In the genomic region with DNA sequence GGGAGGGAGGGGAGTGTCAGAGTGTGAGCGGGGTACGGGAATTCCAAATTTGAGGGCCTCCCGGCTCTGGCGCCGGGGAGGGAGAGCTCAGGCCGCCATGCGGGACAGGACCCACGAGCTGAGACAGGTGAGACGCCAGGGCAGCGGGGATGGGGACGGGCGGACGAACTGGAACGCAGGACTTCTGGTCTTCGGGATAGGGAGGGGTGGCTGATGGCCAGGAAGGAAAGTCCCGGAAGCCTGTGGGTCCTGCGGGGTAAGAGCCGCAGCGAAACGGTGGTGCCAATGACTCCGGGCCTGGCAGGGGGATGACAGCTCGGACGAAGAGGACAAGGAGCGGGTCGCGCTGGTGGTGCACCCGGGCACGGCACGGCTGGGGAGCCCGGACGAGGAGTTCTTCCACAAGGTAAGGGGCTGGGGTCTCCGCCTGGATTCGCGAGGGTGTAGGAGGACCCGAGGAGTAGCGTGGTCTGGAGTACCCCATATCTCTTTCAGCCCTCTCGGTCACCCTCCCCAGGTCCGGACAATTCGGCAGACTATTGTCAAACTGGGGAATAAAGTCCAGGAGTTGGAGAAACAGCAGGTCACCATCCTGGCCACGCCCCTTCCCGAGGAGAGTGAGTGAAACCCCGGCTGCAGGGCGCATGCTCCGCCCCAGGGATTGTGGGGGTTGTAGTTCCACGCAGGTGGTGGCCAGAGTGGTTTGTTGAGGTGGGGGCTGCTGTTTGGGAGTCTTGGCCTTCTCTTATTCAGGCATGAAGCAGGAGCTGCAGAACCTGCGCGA, we compare ENCODE assay signal across 8 cellular contexts. TPM values are rescaled to one million over a fixed set of nuclear protein-coding genes. Genes with fewer than 3 reads are reported as not detected.
DNase-seq lines count a peak whose midpoint lies in the region; ATAC-seq and TF ChIP-seq lines count a peak whose summit lies in the region.

No MANE protein-coding gene starts in this region.

- no peaks in the 10 kb centered on the region for H3K9me3 ChIP-seq in Karpas-422 (ENCODE audit: low read length)

- H4K20me1 ChIP-seq in Karpas-422 (ENCODE audit: insufficient read depth, low read depth, low read length), result no peaks in the 10 kb centered on the region

- H3K79me2 ChIP-seq in Karpas-422 (ENCODE audit: low read length), result peaks cover 4% of the 10 kb centered on the region; the same call in 1 of the 2 replicates

- DNase-seq in DMS53 (lab: John Stamatoyannopoulos, UW), result peak; percentile 86
- peak; percentile 91 for DNase-seq in Karpas-422
- DNase-seq in RPMI8226, result peak; percentile 92
- peak; percentile 84 for DNase-seq in activated T-helper 9 cell treated with anti-CD3 and anti-CD28 coated beads, Interleukin-2, amount 50 U/mL, for 16 hours (ENCODE audit: low read depth)
- peak; percentile 79 for DNase-seq in fibroblast of the aortic adventitia (ENCODE audit: low read depth)
- peak; percentile 92 for DNase-seq in nephron progenitor cell
- DNase-seq in stimulated activated naive CD8-positive, alpha-beta T cell treated with anti-CD3 and anti-CD28 coated beads, Interleukin-15, Interleukin-2, amounts not matched to agents 100 U/mL and 50 U/mL, for 24 hours, result peak; percentile 94

- H3K9me2 ChIP-seq in Karpas-422 (replicated peaks; ENCODE audit: insufficient read depth, low read length), result no peaks in the 10 kb centered on the region

- peaks cover 5% of the 10 kb centered on the region for H3K27me3 Mint-ChIP-seq in nephron progenitor cell (ENCODE audit: low read depth, poor library complexity)

- peaks cover 19% of the 10 kb centered on the region for H3K4me1 Mint-ChIP-seq in nephron progenitor cell

- no peaks in the 10 kb centered on the region for H3K9me3 Mint-ChIP-seq in nephron progenitor cell

- no peaks in the 10 kb centered on the region for H3K36me3 Mint-ChIP-seq in nephron progenitor cell (ENCODE audit: low read depth)

- H3K36me3 ChIP-seq in Karpas-422 (ENCODE audit: insufficient read depth, low read length), result no peaks in the 10 kb centered on the region

- peak overlapping the region; percentile 45 for H3K27ac Mint-ChIP-seq in nephron progenitor cell

- peak; percentile 39 for ATAC-seq in GM21717 (IDR thresholded peaks at IDR 0.05; ENCODE audit: unreplicated experiment)
- peak; percentile 55 for ATAC-seq in stimulated activated naive CD8-positive, alpha-beta T cell treated with anti-CD3 and anti-CD28 coated beads, Interleukin-15, Interleukin-2, amounts not matched to agents 100 U/mL and 50 U/mL, for 24 hours

- no peak overlapping the region for H3K27ac ChIP-seq in Karpas-422 (ENCODE audit: low read length)

- H3K4me3 Mint-ChIP-seq in nephron progenitor cell, result peak overlapping the region; percentile 93

- no peak for TF ChIP-seq CTCF in fibroblast of the aortic adventitia (IDR thresholded peaks at IDR 0.05; ENCODE audit: insufficient read depth, low read length)
- TF ChIP-seq CTCF in nephron progenitor cell (IDR thresholded peaks at IDR 0.05), result no peak

- peak overlapping the region; percentile 93 for H2AFZ ChIP-seq in Karpas-422 (ENCODE audit: low read length)

- peak overlapping the region; percentile 91 for H3K4me3 ChIP-seq in Karpas-422 (ENCODE audit: low read length)
- peak overlapping the region; percentile 83 for H3K4me3 ChIP-seq in fibroblast of the aortic adventitia (ENCODE audit: low read depth, low read length)

- H3K4me2 ChIP-seq in Karpas-422 (ENCODE audit: low read depth, low read length, poor library complexity, severe bottlenecking), result peak overlapping the region; percentile 90

- H3K4me1 ChIP-seq in Karpas-422 (ENCODE audit: low read length), result peaks cover 14% of the 10 kb centered on the region

- H3K27me3 ChIP-seq in Karpas-422 (ENCODE audit: low read length), result no peaks in the 10 kb centered on the region

- H3K9ac ChIP-seq in Karpas-422 (ENCODE audit: low read length), result peak overlapping the region; percentile 80

RNA-seq across cellular contexts. Expression of a gene that starts 0.5 kb away (rescaled TPM):
- total RNA-seq in Karpas-422 (2014; rRNA removed; shearing (Covaris generic); ENCODE audit: low replicate concordance), result 16.6 and 16.7 TPM in 2 replicates
- total RNA-seq in fibroblast of the aortic adventitia (ENCODE audit: low replicate concordance), result 24.2 and 29.7 TPM in 2 replicates

RNA-seq across cellular contexts. Expression of a gene that starts 23.5 kb away (rescaled TPM):
- total RNA-seq in Karpas-422 (2014; rRNA removed; shearing (Covaris generic); ENCODE audit: low replicate concordance), result 0.07 and 0.11 TPM in 2 replicates
- 2.1 and 2.3 TPM in 2 replicates for total RNA-seq in fibroblast of the aortic adventitia (ENCODE audit: low replicate concordance)

RNA-seq across cellular contexts. Expression of a gene that starts 40.1 kb away (rescaled TPM):
- total RNA-seq in Karpas-422 (2014; rRNA removed; shearing (Covaris generic); ENCODE audit: low replicate concordance), result 6.0 and 7.7 TPM in 2 replicates
- 4.6 and 12.3 TPM in 2 replicates for total RNA-seq in fibroblast of the aortic adventitia (ENCODE audit: low replicate concordance)

RNA-seq across cellular contexts. Expression of a gene that starts 40.3 kb away (rescaled TPM):
- total RNA-seq in Karpas-422 (2014; rRNA removed; shearing (Covaris generic); ENCODE audit: low replicate concordance), result 22.0 and 23.3 TPM in 2 replicates
- 5.8 and 16.2 TPM in 2 replicates for total RNA-seq in fibroblast of the aortic adventitia (ENCODE audit: low replicate concordance)

RNA-seq across cellular contexts. Expression of a gene that starts 48.9 kb away (rescaled TPM):
- total RNA-seq in Karpas-422 (2014; rRNA removed; shearing (Covaris generic); ENCODE audit: low replicate concordance), result 0.65 and 2.7 TPM in 2 replicates
- 15.5 and 60.9 TPM in 2 replicates for total RNA-seq in fibroblast of the aortic adventitia (ENCODE audit: low replicate concordance)
